Comparison of ENCODE assay signal across 11 cellular contexts in genomic region chr21:38824124-38824822, GRCh38. TPM values are rescaled to one million over a fixed set of nuclear protein-coding genes. Genes with fewer than 3 reads are reported as not detected.
DNase-seq lines count a peak whose midpoint lies in the region; ATAC-seq and TF ChIP-seq lines count a peak whose summit lies in the region.
"Had no signal": no experiment of that assay in that cellular context is flagged by ENCODE, and none has a peak within 500 bp of the region (broad histone marks: within the 10 kb centered on the region; RNA-seq: fewer than 3 reads in every experiment).

No MANE protein-coding gene starts in this region.

- H3K4me1 Mint-ChIP-seq in GM23338 (no peaks in the 10 kb centered on the region), chondrocyte (ENCODE audit: low read depth) (peaks cover 42% of the 10 kb centered on the region)
- no peaks in the 10 kb centered on the region for H3K4me1 Mint-ChIP-seq in naive thymus-derived CD4-positive, alpha-beta T cell

- CTCF ChIA-PET in naive thymus-derived CD4-positive, alpha-beta T cell (lab: Charles Lee): no interaction called here

- H3K27ac Mint-ChIP-seq in GM23338 (0 out of 2 replicates have a peak overlapping the region, but pooled peaks have one; percentile 31), chondrocyte (ENCODE audit: unreplicated experiment) (peak overlapping the region; percentile 82)
- peak overlapping the region in 1 of 9 donors; percentile 72 for H3K27ac Mint-ChIP-seq in naive thymus-derived CD4-positive, alpha-beta T cell

- ATAC-seq in GM23338: no peak
- ATAC-seq in naive thymus-derived CD4-positive, alpha-beta T cell: no peak
- no peak for ATAC-seq in GM19463 (IDR thresholded peaks at IDR 0.05; ENCODE audit: unreplicated experiment)
- ATAC-seq in GM21390 (IDR thresholded peaks at IDR 0.05; ENCODE audit: unreplicated experiment): no peak

- H3K4me3 ChIP-seq in GM23338 (no peak overlapping the region), suprapubic skin (no peak overlapping the region)
- no peak overlapping the region for H3K4me3 ChIP-seq in naive thymus-derived CD4-positive, alpha-beta T cell (ENCODE audit: low read length)
- H3K4me3 ChIP-seq: MG63 had no signal

- no peak overlapping the region for H3K4me2 ChIP-seq in GM23338

- no peak overlapping the region for H3K4me3 Mint-ChIP-seq in GM23338
- peak overlapping the region; percentile 48 for H3K4me3 Mint-ChIP-seq in chondrocyte (ENCODE audit: unreplicated experiment)
- H3K4me3 Mint-ChIP-seq in naive thymus-derived CD4-positive, alpha-beta T cell: no peak overlapping the region

- 72% methylated on average over 19 of the region's 19 CpGs for WGBS in suprapubic skin

- DNase-seq in GM23338 (ENCODE audit: low spot score) (no peak), chondrocyte (ENCODE audit: low spot score) (no peak), islet precursor cell (peak; percentile 12), suprapubic skin (ENCODE audit: low spot score in 2 of 2) (no peak), NCI-H1417 treated with DMSO at 0.1 percent for 48 hours (lab: John Stamatoyannopoulos, UW) (no peak)
- DNase-seq in naive thymus-derived CD4-positive, alpha-beta T cell: no peak
- DNase-seq: MG63; NCI-H526; stimulated activated CD4-positive, alpha-beta T cell treated with anti-CD3 and anti-CD28 coated beads, Interleukin-15, amount 100 ng/mL, for 24 hours had no signal

- no peaks in the 10 kb centered on the region for H3K9me3 ChIP-seq in suprapubic skin
- no peaks in the 10 kb centered on the region for H3K9me3 ChIP-seq in naive thymus-derived CD4-positive, alpha-beta T cell (ENCODE audit: control insufficient read depth in 2 of 3, low read length in 3 of 3)

- intact Hi-C loops in naive thymus-derived CD4-positive, alpha-beta T cell (cut with micrococcal nuclease): no loop called here

- H3K27me3 ChIP-seq in GM23338 (ENCODE audit: insufficient read depth) (no peaks in the 10 kb centered on the region), suprapubic skin (no peaks in the 10 kb centered on the region)
- no peaks in the 10 kb centered on the region for H3K27me3 ChIP-seq in naive thymus-derived CD4-positive, alpha-beta T cell (ENCODE audit: control insufficient read depth in 2 of 2, insufficient read depth in 2 of 2, low read length in 2 of 2)
- H3K27me3 ChIP-seq: MG63 had no signal

- no peak overlapping the region for H2AFZ ChIP-seq in GM23338

- H3K27ac ChIP-seq in GM23338 (ENCODE audit: low read depth): 0 out of 2 replicates have a peak overlapping the region, but pooled peaks have one; percentile 50
- peak overlapping the region; percentile 58 for H3K27ac ChIP-seq in suprapubic skin
- H3K27ac ChIP-seq in naive thymus-derived CD4-positive, alpha-beta T cell (ENCODE audit: low read depth, low read length): no peak overlapping the region

- H3K27me3 Mint-ChIP-seq in GM23338 (ENCODE audit: insufficient read depth, low read depth, poor library complexity) (no peaks in the 10 kb centered on the region), chondrocyte (ENCODE audit: low read depth) (no peaks in the 10 kb centered on the region)
- H3K27me3 Mint-ChIP-seq in naive thymus-derived CD4-positive, alpha-beta T cell: no peaks in the 10 kb centered on the region

- H3K79me2 ChIP-seq in GM23338 (replicated peaks; ENCODE audit: insufficient read depth): 0 out of 2 replicates have a peak, but pooled peaks cover 3% of the 10 kb centered on the region

- POLR2A ChIA-PET in naive thymus-derived CD4-positive, alpha-beta T cell (lab: Charles Lee): no interaction called here

- TF ChIP-seq EP300 in suprapubic skin (IDR thresholded peaks at IDR 0.05): no peak

- TF ChIP-seq CTCF in GM23338 (conservative IDR thresholded peaks at IDR 0.05; ENCODE audit: low read depth in 2 of 2): no peak
- TF ChIP-seq CTCF in chondrocyte (IDR thresholded peaks at IDR 0.05): no peak
- no peak for TF ChIP-seq CTCF in suprapubic skin (IDR thresholded peaks at IDR 0.05)

- H3K4me1 ChIP-seq in GM23338 (ENCODE audit: insufficient read depth) (no peaks in the 10 kb centered on the region), suprapubic skin (peaks cover 20% of the 10 kb centered on the region)
- no peaks in the 10 kb centered on the region for H3K4me1 ChIP-seq in naive thymus-derived CD4-positive, alpha-beta T cell (ENCODE audit: control insufficient read depth in 2 of 2, insufficient read depth in 2 of 2, low read length in 2 of 2)

- no peak for TF ChIP-seq POLR2A in suprapubic skin (IDR thresholded peaks at IDR 0.05)

- no peaks in the 10 kb centered on the region for H3F3A ChIP-seq in GM23338 (replicated peaks; ENCODE audit: low read depth)

- peaks cover 45% of the 10 kb centered on the region for H3K36me3 ChIP-seq in GM23338 (ENCODE audit: insufficient read depth)
- H3K36me3 ChIP-seq in suprapubic skin: peaks cover 49% of the 10 kb centered on the region
- H3K36me3 ChIP-seq in naive thymus-derived CD4-positive, alpha-beta T cell (ENCODE audit: control insufficient read depth in 2 of 3, insufficient read depth in 3 of 3, low read length in 3 of 3): peaks cover 9 to 50% (median 17%) of the 10 kb centered on the region in 3 experiments

- peaks cover 62% of the 10 kb centered on the region for H3K36me3 Mint-ChIP-seq in GM23338 (ENCODE audit: low read depth)
- H3K36me3 Mint-ChIP-seq in chondrocyte (ENCODE audit: low read depth): peaks cover 27% of the 10 kb centered on the region
- peaks cover 8 to 52% (median 32%) of the 10 kb centered on the region in 5 donors for H3K36me3 Mint-ChIP-seq in naive thymus-derived CD4-positive, alpha-beta T cell

- H3K9me2 ChIP-seq in GM23338 (ENCODE audit: insufficient read depth): no peaks in the 10 kb centered on the region

- H3K9me3 Mint-ChIP-seq in GM23338 (peaks cover 4% of the 10 kb centered on the region; the same call in 1 of the 3 replicates), chondrocyte (ENCODE audit: low read depth) (no peaks in the 10 kb centered on the region)
- peaks cover 0 to 14% (median 3%) of the 10 kb centered on the region in 11 donors for H3K9me3 Mint-ChIP-seq in naive thymus-derived CD4-positive, alpha-beta T cell

- peaks cover 8% of the 10 kb centered on the region for H4K20me1 ChIP-seq in GM23338 (replicated peaks; ENCODE audit: insufficient read depth)

TF ChIP-seq in GM23338, 12 proteins besides CTCF, POLR2A, EP300 and RAD21 (continues in another document):
- TF ChIP-seq ZNF331 (CRISPR knock-in tag; IDR thresholded peaks at IDR 0.05; ENCODE audit: low read depth): no peak

RNA-seq across cellular contexts. Expression of gene ETS2, which starts 18.5 kb away (rescaled TPM):
- 35.5 and 36.8 TPM in 2 replicates for total RNA-seq in GM23338 (2014; rRNA removed; shearing (Covaris generic))
- 17.9 and 19.5 TPM in 2 replicates for polyA plus RNA-seq in GM23338 (2016; fragmentation: Nextera tagmentation; extraction: Ambion mirVana)
- total RNA-seq in chondrocyte (12.0 to 14.2 TPM (median 13.6 TPM) in 3 replicates), suprapubic skin (100 to 1,000 TPM; 198 to 510 (median 416) TPM)
- total RNA-seq in naive thymus-derived CD4-positive, alpha-beta T cell: 10 to 100 TPM; 15.6 to 61.1 (median 20.9) TPM
- polyA plus RNA-seq in naive thymus-derived CD4-positive, alpha-beta T cell: 1 to 10 TPM; 3.4 to 9.7 TPM
